In genomic region chr19:46659151-46660007, GRCh38 we compare ENCODE assay signal across 9 cellular contexts. TPM values are rescaled to one million over a fixed set of nuclear protein-coding genes. Genes with fewer than 3 reads are reported as not detected.
DNase-seq lines count a peak whose midpoint lies in the region; ATAC-seq and TF ChIP-seq lines count a peak whose summit lies in the region.
"Had no signal": no experiment of that assay in that cellular context is flagged by ENCODE, and none has a peak within 500 bp of the region (broad histone marks: within the 10 kb centered on the region; RNA-seq: fewer than 3 reads in every experiment).

No MANE protein-coding gene starts in this region.

- POLR2A ChIA-PET in A673 (lab: Charles Lee; ENCODE audit: low non-redundant PET) = interaction anchor here (0.6 kb wide), 1 partner anchor 36 kb away, joined by 3 read pairs; no protein-coding TSS in a partner anchor

- H3K27me3 ChIP-seq in A673 (replicated peaks; ENCODE audit: insufficient read depth, low read depth, low read length, poor library complexity) (no peaks in the 10 kb centered on the region), HAP-1 (ENCODE audit: low read depth) (no peaks in the 10 kb centered on the region), stomach smooth muscle (ENCODE audit: control insufficient read depth in 1 of 2, insufficient read depth in 2 of 2, low read length in 2 of 2) (no peaks in the 10 kb centered on the region)

- H3K9me3 ChIP-seq in A673 (ENCODE audit: low read depth, low read length, poor library complexity, severe bottlenecking) = no peaks in the 10 kb centered on the region
- no peaks in the 10 kb centered on the region for H3K9me3 ChIP-seq in HAP-1
- H3K9me3 ChIP-seq in stomach smooth muscle (ENCODE audit: control insufficient read depth in 2 of 2, low read length in 2 of 2) = no peaks in the 10 kb centered on the region
- H3K9me3 ChIP-seq: body of pancreas had no signal

- no peak overlapping the region for H3K27ac Mint-ChIP-seq in activated naive CD8-positive, alpha-beta T cell treated with anti-CD3 and anti-CD28 coated beads, Interleukin-2, amount 50 U/mL, for 24 hours
- H3K27ac Mint-ChIP-seq in immature natural killer cell = peak overlapping the region in 3 of 6 donors; percentile 62 to 88 (median 84)

- H3K4me1 Mint-ChIP-seq in activated naive CD8-positive, alpha-beta T cell treated with anti-CD3 and anti-CD28 coated beads, Interleukin-2, amount 50 U/mL, for 24 hours = peaks cover 34% of the 10 kb centered on the region
- H3K4me1 Mint-ChIP-seq in immature natural killer cell = peaks cover 19 to 21% of the 10 kb centered on the region in 2 donors

- ATAC-seq in activated naive CD8-positive, alpha-beta T cell treated with anti-CD3 and anti-CD28 coated beads, Interleukin-2, amount 50 U/mL, for 24 hours = no peak
- ATAC-seq: body of pancreas had no signal

- in situ Hi-C loops in HAP-1 (cut with MboI; ENCODE audit: low sequenced_read_pairs) = loop anchor here (5.0 to 10.0 kb wide), 2 partner anchors 47 to 125 kb away; no protein-coding TSS in a partner anchor

- peak overlapping the region; percentile 65 to 75 for H3K9ac ChIP-seq in stomach smooth muscle (ENCODE audit: low read length in 2 of 2)

- no peaks in the 10 kb centered on the region for H3K9me3 Mint-ChIP-seq in activated naive CD8-positive, alpha-beta T cell treated with anti-CD3 and anti-CD28 coated beads, Interleukin-2, amount 50 U/mL, for 24 hours
- peaks cover 0 to 2% (median 0%) of the 10 kb centered on the region in 6 donors for H3K9me3 Mint-ChIP-seq in immature natural killer cell

- peaks cover 15% of the 10 kb centered on the region for H3K4me1 ChIP-seq in A673 (ENCODE audit: insufficient read depth, low read length, poor library complexity, severe bottlenecking)
- peaks cover 16% of the 10 kb centered on the region for H3K4me1 ChIP-seq in HAP-1
- peaks cover 45% of the 10 kb centered on the region for H3K4me1 ChIP-seq in stomach smooth muscle (ENCODE audit: control insufficient read depth, insufficient read depth, low read length)

- H3K27me3 Mint-ChIP-seq in activated naive CD8-positive, alpha-beta T cell treated with anti-CD3 and anti-CD28 coated beads, Interleukin-2, amount 50 U/mL, for 24 hours = peaks cover 23% of the 10 kb centered on the region
- H3K27me3 Mint-ChIP-seq in immature natural killer cell (ENCODE audit: low read depth in 3 of 3) = peaks cover 15 to 28% (median 22%) of the 10 kb centered on the region in 3 donors

- no peak for TF ChIP-seq CTCF in A673 (conservative IDR thresholded peaks at IDR 0.05; ENCODE audit: low read depth, low read length)

- DNase-seq in A673 (ENCODE audit: low spot score) (peak; percentile 33), HAP-1 (ENCODE audit: low spot score in 2 of 2) (peak; percentile 16 to 66), immature natural killer cell (no peak), NCI-H226 (no peak), middle frontal gyrus (ENCODE audit: extremely low spot score, low spot score) (no peak), RPMI8226 (no peak)
- peak; percentile 29 for DNase-seq in activated naive CD8-positive, alpha-beta T cell treated with anti-CD3 and anti-CD28 coated beads, Interleukin-2, amount 50 U/mL, for 24 hours

- H3K4me3 ChIP-seq in A673 (ENCODE audit: low read depth, low read length, poor library complexity, severe bottlenecking) (peak overlapping the region; percentile 46), HAP-1 (peak overlapping the region; percentile 44), stomach smooth muscle (ENCODE audit: low read length in 2 of 2) (peak overlapping the region; percentile 85 to 90)
- H3K4me3 ChIP-seq: body of pancreas had no signal

- intact Hi-C loops in A673 (cut with micrococcal nuclease; ENCODE audit: unreplicated experiment) = loop anchor here (2.0 kb wide), 2 partner anchors 25 to 129 kb away; no protein-coding TSS in a partner anchor

- CTCF ChIA-PET in A673 (lab: Charles Lee) = interaction anchor here (0.6 to 0.7 kb wide), 2 partner anchors 90 to 122 kb away, joined by 3 to 7 read pairs; no protein-coding TSS in a partner anchor

- no peaks in the 10 kb centered on the region for H3K36me3 Mint-ChIP-seq in activated naive CD8-positive, alpha-beta T cell treated with anti-CD3 and anti-CD28 coated beads, Interleukin-2, amount 50 U/mL, for 24 hours (ENCODE audit: low read depth)
- no peaks in the 10 kb centered on the region for H3K36me3 Mint-ChIP-seq in immature natural killer cell

- peak overlapping the region; percentile 79 for H3K4me3 Mint-ChIP-seq in activated naive CD8-positive, alpha-beta T cell treated with anti-CD3 and anti-CD28 coated beads, Interleukin-2, amount 50 U/mL, for 24 hours
- peak overlapping the region; percentile 61 to 93 (median 70) for H3K4me3 Mint-ChIP-seq in immature natural killer cell

- H3K36me3 ChIP-seq in A673 (ENCODE audit: insufficient read depth, low read length, poor library complexity, severe bottlenecking) (no peaks in the 10 kb centered on the region), HAP-1 (replicated peaks) (no peaks in the 10 kb centered on the region), stomach smooth muscle (ENCODE audit: control insufficient read depth in 2 of 2, insufficient read depth in 2 of 2, low read length in 2 of 2) (no peaks in the 10 kb centered on the region)

- no TSS peak for BruUV-seq in A673 (replicated peaks; lab: Mats Ljungman, UMichigan)

- no peak overlapping the region for H3K27ac ChIP-seq in A673 (ENCODE audit: low read depth, low read length, poor library complexity, severe bottlenecking)
- H3K27ac ChIP-seq in stomach smooth muscle (ENCODE audit: low read length) = peak overlapping the region; percentile 88
- H3K27ac ChIP-seq: body of pancreas had no signal

RNA-seq across cellular contexts. Expression of gene DACT3, which starts 1.6 kb away (rescaled TPM):
- 0.32 and 1.1 TPM in 2 replicates for total RNA-seq in A673 (2021)
- not detected for polyA plus RNA-seq in immature natural killer cell

RNA-seq across cellular contexts. Expression of gene GNG8, which starts 23.4 kb away (rescaled TPM):
- total RNA-seq in A673 (2021) = not detected in 2 replicates
- polyA plus RNA-seq in immature natural killer cell = not detected
- total RNA-seq: body of pancreas had no signal

RNA-seq across cellular contexts. Expression of gene PTGIR, which starts 34.5 kb away (rescaled TPM):
- total RNA-seq in A673 (2021) = 0.46 TPM in 1 of 2 replicates, not detected in the other
- under 1 TPM in 2 of 3 donors, not detected in 1; 0.14 to 0.52 TPM for polyA plus RNA-seq in immature natural killer cell

RNA-seq across cellular contexts. Expression of gene PRKD2, which starts 57.5 kb away (rescaled TPM):
- 45.1 and 60.3 TPM in 2 replicates for total RNA-seq in A673 (2021)
- polyA plus RNA-seq in immature natural killer cell = 100 to 1,000 TPM in 1 of 3 donors, 10 to 100 TPM in 2; 36.3 to 116 (median 36.3) TPM

RNA-seq across cellular contexts. Expression of gene CALM3, which starts 58.2 kb away (rescaled TPM):
- 272 and 291 TPM in 2 replicates for total RNA-seq in A673 (2021)
- 100 to 1,000 TPM; 151 to 185 (median 178) TPM for polyA plus RNA-seq in immature natural killer cell

Comparison
In these comparisons a context has a peak if more than half of its experiments do, and no peak if none do; other contexts are left out.
1. DNase-seq: peak in A673 (single experiment), HAP-1 (2 of 2) and activated naive CD8-positive, alpha-beta T cell treated with anti-CD3 and anti-CD28 coated beads, Interleukin-2, amount 50 U/mL, for 24 hours (single experiment); none in immature natural killer cell (0 of 3), NCI-H226 (single experiment), middle frontal gyrus (single experiment) and RPMI8226 (single experiment).
2. Peak in every context shown above with its lines, with median percentiles within 50 percentile points of each other: H3K4me3 ChIP-seq.